ENCODE assay signal across 8 cellular contexts in genomic region chr12:49057888-49058287, GRCh38. TPM values are rescaled to one million over a fixed set of nuclear protein-coding genes. Genes with fewer than 3 reads are reported as not detected.
DNase-seq lines count a peak whose midpoint lies in the region; ATAC-seq, FAIRE-seq and TF ChIP-seq lines count a peak whose summit lies in the region.

No MANE protein-coding gene starts in this region.

- H3K27me3 Mint-ChIP-seq in CD4-positive, CD25-positive, alpha-beta regulatory T cell, result peaks cover 16% of the 10 kb centered on the region
- no peaks in the 10 kb centered on the region for H3K27me3 Mint-ChIP-seq in naive thymus-derived CD4-positive, alpha-beta T cell

- peak overlapping the region; percentile 88 for H3K27ac ChIP-seq in CD4-positive, CD25-positive, alpha-beta regulatory T cell (ENCODE audit: insufficient read depth, low read length, poor library complexity, severe bottlenecking)
- H3K27ac ChIP-seq in MM.1S (ENCODE audit: low read length), result no peak overlapping the region
- peak overlapping the region; percentile 87 for H3K27ac ChIP-seq in naive thymus-derived CD4-positive, alpha-beta T cell (ENCODE audit: low read depth, low read length)

- H3K36me3 Mint-ChIP-seq in CD4-positive, CD25-positive, alpha-beta regulatory T cell, result peaks cover 15% of the 10 kb centered on the region
- peaks cover 0 to 15% (median under 1%) of the 10 kb centered on the region in 5 donors for H3K36me3 Mint-ChIP-seq in naive thymus-derived CD4-positive, alpha-beta T cell

- intact Hi-C loops in naive thymus-derived CD4-positive, alpha-beta T cell (cut with micrococcal nuclease), result loop anchor here in 1 of 2 donors (5.0 kb wide), 1 partner anchor 206 kb away; the partner anchor contains the start of gene DDX23

- peaks cover 23% of the 10 kb centered on the region for H4K20me1 ChIP-seq in MM.1S (ENCODE audit: insufficient read depth, low read length)

- in situ Hi-C loops in G401 (cut with HindIII; ENCODE audit: low sequenced_read_pairs), result no loop called here

- POLR2A ChIA-PET in naive thymus-derived CD4-positive, alpha-beta T cell (lab: Charles Lee), result interaction anchor here (0.5 to 3.3 kb wide), 5 partner anchors 10 to 222 kb away, joined by 3 to 12 read pairs (median 7); partner anchors contain the start of genes RHEBL1 and TUBA1B

- no peaks in the 10 kb centered on the region for H3K9me3 ChIP-seq in CD4-positive, CD25-positive, alpha-beta regulatory T cell (ENCODE audit: control insufficient read depth in 2 of 2, low read length in 2 of 2)
- no peaks in the 10 kb centered on the region for H3K9me3 ChIP-seq in MM.1S (replicated peaks; ENCODE audit: insufficient read depth, low read length)
- H3K9me3 ChIP-seq in naive thymus-derived CD4-positive, alpha-beta T cell (ENCODE audit: control insufficient read depth in 2 of 3, low read length in 3 of 3), result no peaks in the 10 kb centered on the region

- H3K27me3 ChIP-seq in CD4-positive, CD25-positive, alpha-beta regulatory T cell (ENCODE audit: control insufficient read depth, insufficient read depth, low read length), result no peaks in the 10 kb centered on the region
- H3K27me3 ChIP-seq in MM.1S (replicated peaks; ENCODE audit: insufficient read depth, low read length), result no peaks in the 10 kb centered on the region
- no peaks in the 10 kb centered on the region for H3K27me3 ChIP-seq in bronchial epithelial cell (ENCODE audit: control insufficient read depth, insufficient read depth, low read length)
- H3K27me3 ChIP-seq in naive thymus-derived CD4-positive, alpha-beta T cell (ENCODE audit: control insufficient read depth in 2 of 2, insufficient read depth in 2 of 2, low read length in 2 of 2), result no peaks in the 10 kb centered on the region

- TF ChIP-seq CTCF in MM.1S (IDR thresholded peaks at IDR 0.05; ENCODE audit: low read length), result no peak
- no peak for TF ChIP-seq CTCF in bronchial epithelial cell (IDR thresholded peaks at IDR 0.05; ENCODE audit: insufficient read depth, low read length, severe bottlenecking)

- peak overlapping the region; percentile 82 for H3K4me3 ChIP-seq in CD4-positive, CD25-positive, alpha-beta regulatory T cell (ENCODE audit: low read depth, low read length)
- H3K4me3 ChIP-seq in MM.1S (ENCODE audit: low read length), result peak overlapping the region; percentile 89
- peak overlapping the region; percentile 86 for H3K4me3 ChIP-seq in bronchial epithelial cell (ENCODE audit: low read depth, low read length)
- peak overlapping the region; percentile 87 for H3K4me3 ChIP-seq in naive thymus-derived CD4-positive, alpha-beta T cell (ENCODE audit: low read length)

- no peak overlapping the region for H2AFZ ChIP-seq in MM.1S (ENCODE audit: low read length)

- H3K4me1 Mint-ChIP-seq in CD4-positive, CD25-positive, alpha-beta regulatory T cell, result peaks cover 19 to 73% (median 53%) of the 10 kb centered on the region in 4 donors
- H3K4me1 Mint-ChIP-seq in naive thymus-derived CD4-positive, alpha-beta T cell, result peaks cover 52 to 71% (median 60%) of the 10 kb centered on the region in 7 donors

- peak overlapping the region; percentile 90; the same call in 1 of the 2 replicates for H3K9ac ChIP-seq in MM.1S (ENCODE audit: low read length)

- ATAC-seq in CD4-positive, CD25-positive, alpha-beta regulatory T cell (ENCODE audit: low read depth in 2 of 2), result no peak
- ATAC-seq in naive thymus-derived CD4-positive, alpha-beta T cell, result no peak
- ATAC-seq in HG03460 (IDR thresholded peaks at IDR 0.05; ENCODE audit: unreplicated experiment) (no peak), GM18511 (IDR thresholded peaks at IDR 0.05; ENCODE audit: unreplicated experiment) (no peak)

- no peaks in the 10 kb centered on the region for H3K9me2 ChIP-seq in MM.1S (replicated peaks; ENCODE audit: insufficient read depth, low read length)

- H3K4me3 Mint-ChIP-seq in CD4-positive, CD25-positive, alpha-beta regulatory T cell, result peak overlapping the region; percentile 79 to 96 (median 95)
- peak overlapping the region; percentile 79 to 98 (median 92) for H3K4me3 Mint-ChIP-seq in naive thymus-derived CD4-positive, alpha-beta T cell

- no peaks in the 10 kb centered on the region for H3F3A ChIP-seq in MM.1S (ENCODE audit: insufficient read depth, low read length)

- peaks cover 54% of the 10 kb centered on the region for H3K4me1 ChIP-seq in CD4-positive, CD25-positive, alpha-beta regulatory T cell (ENCODE audit: control insufficient read depth, insufficient read depth, low read length, poor library complexity, severe bottlenecking)
- H3K4me1 ChIP-seq in MM.1S (ENCODE audit: low read length), result peaks cover 24% of the 10 kb centered on the region
- peaks cover 47 to 49% of the 10 kb centered on the region in 2 donors for H3K4me1 ChIP-seq in naive thymus-derived CD4-positive, alpha-beta T cell (ENCODE audit: control insufficient read depth in 2 of 2, insufficient read depth in 2 of 2, low read length in 2 of 2)

- peak overlapping the region; percentile 93 for H3K4me2 ChIP-seq in MM.1S (ENCODE audit: low read depth, low read length)

- FAIRE-seq in bronchial epithelial cell (lab: Jason Lieb, UNC), result no peak

- peaks cover 75% of the 10 kb centered on the region for H3K79me2 ChIP-seq in MM.1S (ENCODE audit: low read length)

- H3K27ac Mint-ChIP-seq in CD4-positive, CD25-positive, alpha-beta regulatory T cell, result peak overlapping the region; percentile 86 to 94 (median 94)
- H3K27ac Mint-ChIP-seq in naive thymus-derived CD4-positive, alpha-beta T cell, result peak overlapping the region; percentile 62 to 96 (median 88)

- CTCF ChIA-PET in naive thymus-derived CD4-positive, alpha-beta T cell (lab: Charles Lee), result interaction anchor here (0.9 kb wide), 1 partner anchor 31 kb away, joined by 3 read pairs; no protein-coding TSS in a partner anchor

- peaks cover 22% of the 10 kb centered on the region for H3K36me3 ChIP-seq in CD4-positive, CD25-positive, alpha-beta regulatory T cell (ENCODE audit: control insufficient read depth, insufficient read depth, low read length)
- H3K36me3 ChIP-seq in MM.1S (replicated peaks; ENCODE audit: insufficient read depth, low read length) (peaks cover 12% of the 10 kb centered on the region; the same call in 1 of the 2 replicates), bronchial epithelial cell (ENCODE audit: control insufficient read depth, insufficient read depth, low read length) (peaks cover 22% of the 10 kb centered on the region)
- peaks cover 0 to 29% (median 15%) of the 10 kb centered on the region in 3 experiments for H3K36me3 ChIP-seq in naive thymus-derived CD4-positive, alpha-beta T cell (ENCODE audit: control insufficient read depth in 2 of 3, insufficient read depth in 3 of 3, low read length in 3 of 3)

- no peak for DNase-seq in CD4-positive, CD25-positive, alpha-beta regulatory T cell
- no peak for DNase-seq in MM.1S
- peak; percentile 16 for DNase-seq in bronchial epithelial cell (ENCODE audit: low read depth)
- no peak for DNase-seq in naive thymus-derived CD4-positive, alpha-beta T cell
- no peak for DNase-seq in HuH-7 (ENCODE audit: low spot score)
- DNase-seq in G401 (ENCODE audit: low spot score), result no peak

- H3K9me3 Mint-ChIP-seq in CD4-positive, CD25-positive, alpha-beta regulatory T cell, result peaks cover 0 to 2% (median 0%) of the 10 kb centered on the region in 7 donors
- peaks cover 0 to 9% (median 0%) of the 10 kb centered on the region in 11 donors for H3K9me3 Mint-ChIP-seq in naive thymus-derived CD4-positive, alpha-beta T cell

RNA-seq across cellular contexts. Expression of gene KMT2D, which starts 2.7 kb away (rescaled TPM):
- 149 TPM for total RNA-seq in CD4-positive, CD25-positive, alpha-beta regulatory T cell
- 1 to 10 TPM; 5.2 to 8.8 (median 6.5) TPM for polyA plus RNA-seq in CD4-positive, CD25-positive, alpha-beta regulatory T cell
- total RNA-seq in bronchial epithelial cell, result 24.0 and 25.6 TPM in 2 replicates
- total RNA-seq in naive thymus-derived CD4-positive, alpha-beta T cell, result 100 to 1,000 TPM; 129 to 167 (median 151) TPM
- polyA plus RNA-seq in naive thymus-derived CD4-positive, alpha-beta T cell, result 10 to 100 TPM in 1 of 2 donors, 1 to 10 TPM in 1; 6.6 to 26.4 TPM
- 13.8 and 18.6 TPM in 2 replicates for total RNA-seq in G401 (2014; rRNA removed; shearing (Covaris generic))

RNA-seq across cellular contexts. Expression of gene RHEBL1, which starts 11.9 kb away (rescaled TPM):
- total RNA-seq in CD4-positive, CD25-positive, alpha-beta regulatory T cell, result 6.0 TPM
- 10 to 100 TPM; 11.7 to 19.5 (median 15.8) TPM for polyA plus RNA-seq in CD4-positive, CD25-positive, alpha-beta regulatory T cell
- total RNA-seq in bronchial epithelial cell, result 0.26 and 0.53 TPM in 2 replicates
- 1 to 10 TPM; 1.8 to 9.4 (median 3.3) TPM for total RNA-seq in naive thymus-derived CD4-positive, alpha-beta T cell
- 1 to 10 TPM; 1.8 to 3.8 TPM for polyA plus RNA-seq in naive thymus-derived CD4-positive, alpha-beta T cell
- 2.5 and 3.5 TPM in 2 replicates for total RNA-seq in G401 (2014; rRNA removed; shearing (Covaris generic))

RNA-seq across cellular contexts. Expression of gene DHH, which starts 36.7 kb away (rescaled TPM):
- 0.27 TPM for total RNA-seq in CD4-positive, CD25-positive, alpha-beta regulatory T cell
- not detected for polyA plus RNA-seq in CD4-positive, CD25-positive, alpha-beta regulatory T cell
- 0.13 TPM in 1 of 2 replicates, not detected in the other for total RNA-seq in bronchial epithelial cell
- under 1 TPM; 0.24 to 0.91 (median 0.76) TPM for total RNA-seq in naive thymus-derived CD4-positive, alpha-beta T cell
- not detected for polyA plus RNA-seq in naive thymus-derived CD4-positive, alpha-beta T cell
- 0.06 TPM in 1 of 2 replicates, not detected in the other for total RNA-seq in G401 (2014; rRNA removed; shearing (Covaris generic))

RNA-seq across cellular contexts. Expression of gene PRKAG1, which starts 39.3 kb away (rescaled TPM):
- total RNA-seq in CD4-positive, CD25-positive, alpha-beta regulatory T cell, result 51.3 TPM
- polyA plus RNA-seq in CD4-positive, CD25-positive, alpha-beta regulatory T cell, result 10 to 100 TPM; 59.3 to 83.8 (median 64.9) TPM
- total RNA-seq in bronchial epithelial cell, result 68.6 and 93.7 TPM in 2 replicates
- total RNA-seq in naive thymus-derived CD4-positive, alpha-beta T cell, result 10 to 100 TPM; 34.0 to 74.4 (median 50.6) TPM
- polyA plus RNA-seq in naive thymus-derived CD4-positive, alpha-beta T cell, result 10 to 100 TPM; 39.4 to 49.6 TPM
- 63.5 and 71.2 TPM in 2 replicates for total RNA-seq in G401 (2014; rRNA removed; shearing (Covaris generic))

RNA-seq across cellular contexts. Expression of gene LMBR1L, which starts 52.8 kb away (rescaled TPM):
- 315 TPM for total RNA-seq in CD4-positive, CD25-positive, alpha-beta regulatory T cell
- 10 to 100 TPM; 59.0 to 71.9 (median 62.2) TPM for polyA plus RNA-seq in CD4-positive, CD25-positive, alpha-beta regulatory T cell
- 24.0 and 26.6 TPM in 2 replicates for total RNA-seq in bronchial epithelial cell
- total RNA-seq in naive thymus-derived CD4-positive, alpha-beta T cell, result 100 to 1,000 TPM in 4 of 5 experiments, 10 to 100 TPM in 1; 67.4 to 328 (median 263) TPM
- 10 to 100 TPM; 40.7 to 58.6 TPM for polyA plus RNA-seq in naive thymus-derived CD4-positive, alpha-beta T cell
- total RNA-seq in G401 (2014; rRNA removed; shearing (Covaris generic)), result 26.8 and 40.8 TPM in 2 replicates
